In genomic region chr1:208731976-208732821, GRCh38 we compare ENCODE assay signal across 8 cellular contexts.
DNase-seq lines count a peak whose midpoint lies in the region; ATAC-seq and TF ChIP-seq lines count a peak whose summit lies in the region.

No MANE protein-coding gene starts in this region.

- peak; percentile 97 for ATAC-seq in GM21381 (IDR thresholded peaks at IDR 0.05; ENCODE audit: unreplicated experiment)
- peak; percentile 95 for ATAC-seq in HG03575 (IDR thresholded peaks at IDR 0.05; ENCODE audit: extremely low read depth, insufficient number of reproducible peaks, low FRiP score, unreplicated experiment)
- no peak for ATAC-seq in HG02870 (IDR thresholded peaks at IDR 0.05; ENCODE audit: unreplicated experiment)

- no peaks in the 10 kb centered on the region for H3K9me3 ChIP-seq in ovary

- H3K36me3 ChIP-seq in ovary = no peaks in the 10 kb centered on the region

- H3K4me3 ChIP-seq in ovary = no peak overlapping the region

- H3K9me3 Mint-ChIP-seq in type B pancreatic cell = no peaks in the 10 kb centered on the region

- H3K27ac Mint-ChIP-seq in type B pancreatic cell = no peak overlapping the region

- DNase-seq in GM13976 (ENCODE audit: low spot score) = peak; percentile 42
- peak; percentile 56 for DNase-seq in astrocyte of the hippocampus (ENCODE audit: low read depth, low spot score)
- no peak for DNase-seq in type B pancreatic cell (ENCODE audit: extremely low spot score, unreplicated experiment)
- no peak for DNase-seq in ovary
- no peak for DNase-seq in activated naive CD4-positive, alpha-beta T cell treated with anti-CD3 and anti-CD28 coated beads, Interleukin-2, amount 50 U/mL, for 16 hours

- TF ChIP-seq POLR2A in ovary (IDR thresholded peaks at IDR 0.05) = no peak

- no peak for TF ChIP-seq CTCF in GM13976 (IDR thresholded peaks at IDR 0.05; ENCODE audit: borderline replicate concordance, control extremely low read depth, extremely low read depth, insufficient read depth, missing control alignments)
- TF ChIP-seq CTCF in type B pancreatic cell (conservative IDR thresholded peaks at IDR 0.05) = no peak
- no peak for TF ChIP-seq CTCF in ovary (IDR thresholded peaks at IDR 0.05)

- peaks cover 5% of the 10 kb centered on the region for H3K27me3 Mint-ChIP-seq in type B pancreatic cell

- intact Hi-C loops in ovary (cut with DNase I) = no loop called here

- 13 to 37% (median 15%) methylated on average over 4 of the region's 4 CpGs for WGBS in ovary, 3 donors

- H3K27ac ChIP-seq in ovary = no peak overlapping the region

- in situ Hi-C loops in GM13976 (cut with MboI; ENCODE audit: low sequenced_read_pairs, unreplicated experiment) = no loop called here

- H3K4me1 Mint-ChIP-seq in type B pancreatic cell (ENCODE audit: unreplicated experiment) = peaks cover 6% of the 10 kb centered on the region

- H3K4me3 Mint-ChIP-seq in type B pancreatic cell = no peak overlapping the region

- no peaks in the 10 kb centered on the region for H3K4me1 ChIP-seq in ovary (ENCODE audit: insufficient read depth)

- no peaks in the 10 kb centered on the region for H3K36me3 Mint-ChIP-seq in type B pancreatic cell

- no peak for TF ChIP-seq EP300 in ovary (IDR thresholded peaks at IDR 0.05)

- no peaks in the 10 kb centered on the region for H3K27me3 ChIP-seq in ovary

Comparison
In these comparisons a context has a peak if more than half of its experiments do, and no peak if none do; other contexts are left out.
1. DNase-seq: peak in GM13976 (single experiment) and astrocyte of the hippocampus (single experiment); none in type B pancreatic cell (single experiment), ovary (0 of 5) and activated naive CD4-positive, alpha-beta T cell treated with anti-CD3 and anti-CD28 coated beads, Interleukin-2, amount 50 U/mL, for 16 hours (single experiment).